14 cellular contexts compared by ENCODE assay signal in the genomic region with DNA sequence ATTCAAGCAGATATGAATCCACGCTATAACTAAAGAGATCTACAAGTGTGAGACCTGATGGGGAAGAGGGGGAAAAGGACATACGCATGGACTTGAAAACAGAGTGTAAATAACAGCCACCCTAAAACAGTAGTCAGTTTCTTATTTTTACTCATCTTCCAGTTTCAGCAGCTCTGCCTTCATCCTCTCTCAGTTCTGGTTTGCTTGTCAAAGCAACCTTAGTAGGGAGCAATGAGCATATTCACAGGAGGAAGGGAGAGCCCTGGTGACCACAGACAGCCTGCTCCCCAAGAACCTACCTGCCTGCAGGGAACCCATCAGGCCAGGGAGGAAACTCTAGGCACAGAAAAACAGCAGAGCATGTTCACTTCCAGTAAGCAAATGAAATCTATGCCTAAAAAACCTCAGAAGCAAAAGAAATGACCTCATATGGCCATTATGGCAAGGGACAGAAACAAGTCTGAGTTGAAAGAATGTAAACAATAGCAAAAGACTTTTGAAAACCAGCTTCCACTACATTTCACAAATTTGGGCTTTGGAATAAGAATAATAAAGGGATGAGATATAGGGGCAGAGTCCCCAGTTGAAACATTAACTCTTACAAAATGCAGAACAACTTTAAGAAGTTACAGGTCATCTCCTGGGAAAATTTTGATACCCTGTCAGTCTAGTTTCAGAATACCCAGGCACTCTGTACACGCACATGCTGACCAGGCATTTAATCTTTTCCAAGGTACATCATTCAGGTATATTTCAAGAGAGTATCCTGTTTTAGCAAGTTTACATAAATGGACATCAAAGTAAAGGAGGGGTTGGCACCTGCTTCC.
DNase-seq lines count a peak whose midpoint lies in the region; ATAC-seq and FAIRE-seq lines count a peak whose summit lies in the region.
"Had no signal": no experiment of that assay in that cellular context is flagged by ENCODE, and none has a peak within 500 bp of the region (broad histone marks: within the 10 kb centered on the region; RNA-seq: fewer than 3 reads in every experiment).

No MANE protein-coding gene starts in this region.

- peaks cover 7% of the 10 kb centered on the region for H3K27me3 Mint-ChIP-seq in T-helper 2 cell treated with Interferon-gamma antibody and Interleukin-4, amounts not matched to agents 5 μg/mL and 100 μg/mL, for 36 hours (ENCODE audit: low read depth)

- peak; percentile 35 for FAIRE-seq in GM19239 (lab: Jason Lieb, UNC)
- FAIRE-seq: G401.6 had no signal

- H3K9me3 Mint-ChIP-seq in T-helper 2 cell treated with Interferon-gamma antibody and Interleukin-4, amounts not matched to agents 5 μg/mL and 100 μg/mL, for 36 hours = no peaks in the 10 kb centered on the region

- DNase-seq in AG20443 (ENCODE audit: low spot score) (peak; percentile 31), GM19239 (ENCODE audit: insufficient read length, low spot score) (no peak), HuH-7.5 (ENCODE audit: low spot score) (no peak), SHP77 (lab: John Stamatoyannopoulos, UW) (no peak), dermis blood vessel endothelial cell (no peak)
- peak; percentile 8 for DNase-seq in T-helper 2 cell treated with Interferon-gamma antibody and Interleukin-4, amounts not matched to agents 5 μg/mL and 100 μg/mL, for 36 hours (ENCODE audit: low spot score)
- DNase-seq: activated T-cell treated with anti-CD3 and anti-CD28 coated beads for 4 hours, cerebellar nuclear complex, glutamatergic neuron, NCI-H1105, T1000 had no signal

- H3K4me3 Mint-ChIP-seq in T-helper 2 cell treated with Interferon-gamma antibody and Interleukin-4, amounts not matched to agents 5 μg/mL and 100 μg/mL, for 36 hours = no peak overlapping the region

- H3K27ac Mint-ChIP-seq in T-helper 2 cell treated with Interferon-gamma antibody and Interleukin-4, amounts not matched to agents 5 μg/mL and 100 μg/mL, for 36 hours = no peak overlapping the region

- peak; percentile 44 for ATAC-seq in HG02763 (IDR thresholded peaks at IDR 0.05; ENCODE audit: unreplicated experiment)
- ATAC-seq in HG02840 (IDR thresholded peaks at IDR 0.05; ENCODE audit: low FRiP score, unreplicated experiment) = no peak

- H3K36me3 Mint-ChIP-seq in T-helper 2 cell treated with Interferon-gamma antibody and Interleukin-4, amounts not matched to agents 5 μg/mL and 100 μg/mL, for 36 hours (ENCODE audit: low read depth) = no peaks in the 10 kb centered on the region

- peaks cover 9% of the 10 kb centered on the region for H3K4me1 Mint-ChIP-seq in T-helper 2 cell treated with Interferon-gamma antibody and Interleukin-4, amounts not matched to agents 5 μg/mL and 100 μg/mL, for 36 hours (ENCODE audit: low read depth)

Comparison
In these comparisons a context has a peak if more than half of its experiments do, and no peak if none do; other contexts are left out.
1. DNase-seq: peak in AG20443 (single experiment) and T-helper 2 cell treated with Interferon-gamma antibody and Interleukin-4, amounts not matched to agents 5 μg/mL and 100 μg/mL, for 36 hours (single experiment); none in GM19239 (single experiment), HuH-7.5 (single experiment), SHP77 (0 of 2) and dermis blood vessel endothelial cell (single experiment).